ENCODE assay signal across 21 cellular contexts in genomic region chr15:68421798-68422402, GRCh38. TPM values are rescaled to one million over a fixed set of nuclear protein-coding genes. Genes with fewer than 3 reads are reported as not detected.
A peak's percentile ranks its signal among the peaks of the same experiment; 100 is the strongest.
DNase-seq lines count a peak whose midpoint lies in the region; ATAC-seq and TF ChIP-seq lines count a peak whose summit lies in the region.
"Had no signal": no experiment of that assay in that cellular context is flagged by ENCODE, and none has a peak within 500 bp of the region (broad histone marks: within the 10 kb centered on the region; RNA-seq: fewer than 3 reads in every experiment).

No MANE protein-coding gene starts in this region.

- peak; percentile 57 for DNase-seq in AG08396 (ENCODE audit: low spot score)
- DNase-seq in LHCN-M2 (ENCODE audit: low read depth) = peak; percentile 73
- DNase-seq in endodermal cell = peak; percentile 49
- DNase-seq in posterior vena cava (ENCODE audit: low spot score) = peak; percentile 75
- no peak for DNase-seq in PC-9
- no peak for DNase-seq in SKM-1 (lab: John Stamatoyannopoulos, UW; ENCODE audit: unreplicated experiment)
- no peak for DNase-seq in activated naive CD8-positive, alpha-beta T cell treated with anti-CD3 and anti-CD28 coated beads, Interleukin-2, amount 50 U/mL, for 24 hours
- DNase-seq: activated CD4-positive, alpha-beta T cell treated with anti-CD3 and anti-CD28 coated beads for 48 hours; activated T-cell treated with anti-CD3 and anti-CD28 coated beads, Interleukin-2, amount 50 U/mL, for 24 hours; AML-193; left ventricle myocardium superior; NCI-H187; NCI-H82; right cardiac atrium; stimulated activated CD4-positive, alpha-beta T cell treated with anti-CD3 and anti-CD28 coated beads, Interleukin-4, amount 100 ng/mL, for 1 hour had no signal

- no peaks in the 10 kb centered on the region for H3K9me2 ChIP-seq in PC-9 (ENCODE audit: insufficient read depth)

- H2AFZ ChIP-seq in PC-9 = no peak overlapping the region

- ATAC-seq in HG03159 (IDR thresholded peaks at IDR 0.05; ENCODE audit: unreplicated experiment) = no peak
- ATAC-seq in activated naive CD8-positive, alpha-beta T cell treated with anti-CD3 and anti-CD28 coated beads, Interleukin-2, amount 50 U/mL, for 24 hours = no peak
- ATAC-seq: left ventricle myocardium superior; natural killer cell treated with Interleukin-12 subunit alpha and Interleukin-12 subunit beta and Interleukin-15 and Interleukin-18, amount 100 ng/mL, for 72 hours; right cardiac atrium had no signal

- H3K36me3 ChIP-seq in endodermal cell (ENCODE audit: control insufficient read depth, insufficient read depth, low read length) (no peaks in the 10 kb centered on the region), PC-9 (ENCODE audit: low read depth) (no peaks in the 10 kb centered on the region)
- H3K36me3 ChIP-seq: adrenal gland, esophagus muscularis mucosa had no signal

- intact Hi-C loops in posterior vena cava (cut with DNase I) = loop anchor here in 1 of 2 donors (10.0 kb wide), 1 partner anchor 103 kb away; no protein-coding TSS in a partner anchor
- intact Hi-C loops in PC-9 (cut with micrococcal nuclease; ENCODE audit: unreplicated experiment) = no loop called here

- no peak overlapping the region for H3K4me3 Mint-ChIP-seq in endodermal cell
- H3K4me3 Mint-ChIP-seq in activated naive CD8-positive, alpha-beta T cell treated with anti-CD3 and anti-CD28 coated beads, Interleukin-2, amount 50 U/mL, for 24 hours = no peak overlapping the region
- H3K4me3 Mint-ChIP-seq: activated T-cell treated with anti-CD3 and anti-CD28 coated beads, Interleukin-2, amount 50 U/mL, for 24 hours; natural killer cell treated with Interleukin-12 subunit alpha and Interleukin-12 subunit beta and Interleukin-15 and Interleukin-18, amount 100 ng/mL, for 72 hours had no signal

- no peak overlapping the region for H3K27ac ChIP-seq in endodermal cell (ENCODE audit: low read depth, low read length)
- H3K27ac ChIP-seq in PC-9 = no peak overlapping the region
- H3K27ac ChIP-seq: adrenal gland, HL-60, RWPE1 had no signal

- CTCF ChIA-PET in PC-9 (lab: Charles Lee) = no interaction called here

- BruUV-seq in PC-9 (replicated peaks; lab: Mats Ljungman, UMichigan) = no TSS peak

- H3K9me3 ChIP-seq in endodermal cell (ENCODE audit: control insufficient read depth, low read length) (no peaks in the 10 kb centered on the region), PC-9 (ENCODE audit: insufficient read depth, low read depth) (no peaks in the 10 kb centered on the region)
- H3K9me3 ChIP-seq: adrenal gland, esophagus muscularis mucosa had no signal

- H3K9ac ChIP-seq in endodermal cell (ENCODE audit: extremely low read depth, low read length, poor library complexity, severe bottlenecking) = no peak overlapping the region

- no peak overlapping the region for H3K4me3 ChIP-seq in endodermal cell (ENCODE audit: low read length)
- no peak overlapping the region for H3K4me3 ChIP-seq in PC-9
- H3K4me3 ChIP-seq: adrenal gland, esophagus muscularis mucosa had no signal

- no peak for TF ChIP-seq CTCF in endodermal cell (conservative IDR thresholded peaks at IDR 0.05)
- TF ChIP-seq CTCF in PC-9 (conservative IDR thresholded peaks at IDR 0.05) = no peak

- H3K4me1 ChIP-seq in endodermal cell (ENCODE audit: control insufficient read depth, insufficient read depth, low read length) = peaks cover 14% of the 10 kb centered on the region
- no peaks in the 10 kb centered on the region for H3K4me1 ChIP-seq in PC-9 (replicated peaks; ENCODE audit: insufficient read depth)

- H4K20me1 ChIP-seq in PC-9 (ENCODE audit: insufficient read depth) = no peaks in the 10 kb centered on the region

- POLR2A ChIA-PET in PC-9 (lab: Charles Lee; ENCODE audit: unreplicated experiment) = no interaction called here

- H3K9me3 Mint-ChIP-seq in endodermal cell = no peaks in the 10 kb centered on the region
- H3K9me3 Mint-ChIP-seq in activated naive CD8-positive, alpha-beta T cell treated with anti-CD3 and anti-CD28 coated beads, Interleukin-2, amount 50 U/mL, for 24 hours = no peaks in the 10 kb centered on the region
- H3K9me3 Mint-ChIP-seq: activated T-cell treated with anti-CD3 and anti-CD28 coated beads, Interleukin-2, amount 50 U/mL, for 24 hours; natural killer cell treated with Interleukin-12 subunit alpha and Interleukin-12 subunit beta and Interleukin-15 and Interleukin-18, amount 100 ng/mL, for 72 hours had no signal

- peak overlapping the region; percentile 1 for H3K27ac Mint-ChIP-seq in endodermal cell
- H3K27ac Mint-ChIP-seq in activated naive CD8-positive, alpha-beta T cell treated with anti-CD3 and anti-CD28 coated beads, Interleukin-2, amount 50 U/mL, for 24 hours = no peak overlapping the region
- H3K27ac Mint-ChIP-seq: activated T-cell treated with anti-CD3 and anti-CD28 coated beads, Interleukin-2, amount 50 U/mL, for 24 hours; natural killer cell treated with Interleukin-12 subunit alpha and Interleukin-12 subunit beta and Interleukin-15 and Interleukin-18, amount 100 ng/mL, for 72 hours had no signal

- H3K27me3 ChIP-seq in endodermal cell (ENCODE audit: control insufficient read depth, insufficient read depth, low read length, poor library complexity, severe bottlenecking) = no peaks in the 10 kb centered on the region
- H3K27me3 ChIP-seq in PC-9 (ENCODE audit: insufficient read depth, low read depth) = no peaks in the 10 kb centered on the region
- H3K27me3 ChIP-seq: adrenal gland had no signal

- no peak overlapping the region for H3K4me2 ChIP-seq in PC-9

- no peaks in the 10 kb centered on the region for H3F3A ChIP-seq in PC-9 (ENCODE audit: insufficient read depth, low read depth)

- peaks cover 47% of the 10 kb centered on the region for H3K4me1 Mint-ChIP-seq in endodermal cell
- H3K4me1 Mint-ChIP-seq in activated naive CD8-positive, alpha-beta T cell treated with anti-CD3 and anti-CD28 coated beads, Interleukin-2, amount 50 U/mL, for 24 hours = no peaks in the 10 kb centered on the region

- H3K79me2 ChIP-seq in PC-9 (ENCODE audit: low read depth) = no peaks in the 10 kb centered on the region

- no peaks in the 10 kb centered on the region for H3K27me3 Mint-ChIP-seq in endodermal cell (ENCODE audit: insufficient read depth)
- H3K27me3 Mint-ChIP-seq in activated naive CD8-positive, alpha-beta T cell treated with anti-CD3 and anti-CD28 coated beads, Interleukin-2, amount 50 U/mL, for 24 hours = no peaks in the 10 kb centered on the region
- H3K27me3 Mint-ChIP-seq: activated T-cell treated with anti-CD3 and anti-CD28 coated beads, Interleukin-2, amount 50 U/mL, for 24 hours had no signal

- WGBS in endodermal cell (ENCODE audit: insufficient coverage in 1 of 2, insufficient read length in 1 of 2), 2 experiments = 89 to 91% methylated on average over 10 to 14 of the region's 14 CpGs

- no peaks in the 10 kb centered on the region for H3K36me3 Mint-ChIP-seq in endodermal cell (ENCODE audit: low read depth)
- no peaks in the 10 kb centered on the region for H3K36me3 Mint-ChIP-seq in activated naive CD8-positive, alpha-beta T cell treated with anti-CD3 and anti-CD28 coated beads, Interleukin-2, amount 50 U/mL, for 24 hours (ENCODE audit: low read depth)
- H3K36me3 Mint-ChIP-seq: natural killer cell treated with Interleukin-12 subunit alpha and Interleukin-12 subunit beta and Interleukin-15 and Interleukin-18, amount 100 ng/mL, for 72 hours had no signal

RNA-seq across cellular contexts. Expression of gene ITGA11, which starts 10.1 kb away (rescaled TPM):
- total RNA-seq in LHCN-M2 (2014; rRNA removed) = 14.6 and 22.0 TPM in 2 replicates
- polyA plus RNA-seq in LHCN-M2 (2012) = 115 TPM
- 1 to 10 TPM in 1 of 2 donors, under 1 TPM in 1; 0.35 to 1.4 TPM for total RNA-seq in endodermal cell
- polyA plus RNA-seq in endodermal cell (2013, experiment 1 of 2) = 1.8 TPM
- 1.3 TPM for polyA plus RNA-seq in endodermal cell (2013, experiment 2 of 2)
- total RNA-seq in posterior vena cava = 10 to 100 TPM; 23.1 to 62.5 TPM
- total RNA-seq in PC-9 (2021) = 0.18 and 0.70 TPM in 2 replicates

Comparison
In these comparisons a context has a peak if more than half of its experiments do, and no peak if none do; other contexts are left out.
1. DNase-seq: peak in AG08396 (single experiment), LHCN-M2 (single experiment), endodermal cell (single experiment) and posterior vena cava (single experiment); none in PC-9 (0 of 2), SKM-1 (single experiment) and activated naive CD8-positive, alpha-beta T cell treated with anti-CD3 and anti-CD28 coated beads, Interleukin-2, amount 50 U/mL, for 24 hours (single experiment).